ENCODE assay signal across 14 cellular contexts in the genomic region with DNA sequence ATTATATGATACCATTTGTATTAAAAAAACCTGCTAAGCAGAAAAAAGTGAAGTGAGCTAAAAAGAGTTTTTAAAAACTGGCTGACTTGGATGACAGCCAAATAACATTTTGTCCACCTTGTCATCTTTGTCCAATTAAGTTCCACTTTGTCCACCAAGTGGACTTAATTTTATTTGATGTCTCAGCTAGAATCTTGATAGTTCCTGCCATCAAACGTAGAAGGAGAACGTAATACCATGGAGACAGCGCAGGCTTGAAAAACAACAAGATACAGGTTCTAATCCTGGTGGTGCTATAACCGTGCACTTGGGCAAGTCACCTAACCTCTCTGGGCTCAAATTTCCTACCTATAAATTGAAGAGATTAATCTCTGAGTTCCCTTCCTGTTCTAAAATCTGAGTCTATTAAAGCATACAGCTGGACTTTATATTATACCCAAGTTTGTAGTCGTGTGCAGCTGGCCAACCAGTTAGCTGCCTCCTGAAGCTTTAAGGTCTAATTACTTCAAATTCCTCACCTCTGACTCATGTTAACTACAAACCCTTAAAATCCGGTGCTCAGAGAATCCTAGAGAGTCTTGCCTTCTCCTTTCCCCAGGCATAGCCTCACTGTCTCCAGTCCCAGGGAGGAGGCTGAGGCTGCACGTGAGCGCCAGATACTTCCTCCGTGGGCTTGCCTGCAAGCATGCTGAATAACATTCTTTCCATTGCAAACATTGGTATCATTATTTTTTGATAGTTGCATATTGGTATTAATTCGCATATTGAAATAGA. TPM values are rescaled to one million over a fixed set of nuclear protein-coding genes. Genes with fewer than 3 reads are reported as not detected.
DNase-seq lines count a peak whose midpoint lies in the region; ATAC-seq and TF ChIP-seq lines count a peak whose summit lies in the region.
"Had no signal": no experiment of that assay in that cellular context is flagged by ENCODE, and none has a peak within 500 bp of the region (broad histone marks: within the 10 kb centered on the region; RNA-seq: fewer than 3 reads in every experiment).

No MANE protein-coding gene starts in this region.

- no peaks in the 10 kb centered on the region for H3K9me3 ChIP-seq in HUES64 (ENCODE audit: insufficient read depth, low read depth, low read length)
- no peaks in the 10 kb centered on the region for H3K9me3 ChIP-seq in mammary epithelial cell (replicated peaks; ENCODE audit: insufficient read depth, low read length)
- H3K9me3 ChIP-seq: BLaER1, right lobe of liver, upper lobe of left lung had no signal

- H3K4me1 ChIP-seq in HUES64 (ENCODE audit: insufficient read depth, low read length), result peaks cover 6% of the 10 kb centered on the region; the same call in 1 of the 2 replicates
- H3K4me1 ChIP-seq in mammary epithelial cell (ENCODE audit: insufficient read depth, low read length), result peaks cover 11% of the 10 kb centered on the region
- H3K4me1 ChIP-seq: BLaER1, right lobe of liver, upper lobe of left lung had no signal

- H3K27me3 ChIP-seq in HUES64 (ENCODE audit: insufficient read depth, low read length) (no peaks in the 10 kb centered on the region), mammary epithelial cell (ENCODE audit: insufficient read depth, low read length) (no peaks in the 10 kb centered on the region)
- H3K27me3 ChIP-seq: BLaER1, right lobe of liver, upper lobe of left lung had no signal

- no peak overlapping the region for H3K9ac ChIP-seq in HUES64 (ENCODE audit: low read depth, low read length)
- H3K9ac ChIP-seq in mammary epithelial cell (ENCODE audit: insufficient read depth, low read length), result no peak overlapping the region
- H3K9ac ChIP-seq: BLaER1 had no signal

- H3K36me3 ChIP-seq in HUES64 (ENCODE audit: insufficient read depth, low read length) (no peaks in the 10 kb centered on the region), mammary epithelial cell (ENCODE audit: insufficient read depth, low read length) (no peaks in the 10 kb centered on the region)
- H3K36me3 ChIP-seq: BLaER1, right lobe of liver, upper lobe of left lung had no signal

- H2AFZ ChIP-seq in mammary epithelial cell (ENCODE audit: low read depth, low read length), result no peak overlapping the region

- intact Hi-C loops in mammary epithelial cell (cut with micrococcal nuclease) (no loop called here), Right ventricle myocardium superior (cut with DNase I) (no loop called here)

- dilution Hi-C loops in mammary epithelial cell (cut with HindIII; ENCODE audit: low sequenced_read_pairs), result no loop called here

- H3K27ac ChIP-seq in HUES64 (ENCODE audit: low read depth, low read length), result 0 out of 2 replicates have a peak overlapping the region, but pooled peaks have one; percentile 5
- no peak overlapping the region for H3K27ac ChIP-seq in mammary epithelial cell (ENCODE audit: insufficient read depth, low read depth, low read length)
- H3K27ac ChIP-seq: BLaER1, right lobe of liver, upper lobe of left lung had no signal

- no peaks in the 10 kb centered on the region for H3K79me2 ChIP-seq in mammary epithelial cell (ENCODE audit: insufficient read depth, low read length)

- no peaks in the 10 kb centered on the region for H4K20me1 ChIP-seq in mammary epithelial cell (ENCODE audit: insufficient read depth, low read length)
- H4K20me1 ChIP-seq: BLaER1 had no signal

- peak; percentile 66 for DNase-seq in AG20443 (ENCODE audit: low spot score)
- peak; percentile 71 for DNase-seq in mammary epithelial cell
- peak; percentile 86 for DNase-seq in iris pigment epithelial cell (ENCODE audit: low read depth)
- DNase-seq in Right ventricle myocardium superior, result no peak
- DNase-seq in ecto neural progenitor cell (ENCODE audit: low spot score), result no peak
- DNase-seq: activated CD8-positive, alpha-beta T cell treated with anti-CD3 and anti-CD28 coated beads, Interleukin-2, amount 10 ng/mL, durations not matched to agents 7 days and 5 days; activated naive CD8-positive, alpha-beta T cell treated with anti-CD3 and anti-CD28 coated beads for 36 hours; right lobe of liver; upper lobe of left lung had no signal

- peak overlapping the region; percentile 29 for H3K4me2 ChIP-seq in mammary epithelial cell (ENCODE audit: insufficient read depth, low read depth, low read length)
- H3K4me2 ChIP-seq: BLaER1 had no signal

- 60% methylated on average over 9 of the region's 10 CpGs for WGBS in HUES64
- WGBS in mammary epithelial cell (ENCODE audit: low coverage, missing lambda C conversion rate), result 60% methylated on average over 10 of the region's 10 CpGs

- no peak for TF ChIP-seq CTCF in mammary epithelial cell (conservative IDR thresholded peaks at IDR 0.05 in 1 of 2, IDR thresholded peaks at IDR 0.05 in 1 of 2; ENCODE audit: extremely low read depth in 1 of 2, insufficient read depth in 1 of 2, low read depth in 1 of 2, low read length in 2 of 2)

- no TSS peak for BruUV-seq in mammary epithelial cell (replicated peaks; lab: Mats Ljungman, UMichigan)

- ATAC-seq in Right ventricle myocardium superior (ENCODE audit: poor library complexity) (no peak), GM21717 (IDR thresholded peaks at IDR 0.05; ENCODE audit: unreplicated experiment) (no peak), GM21367 (IDR thresholded peaks at IDR 0.05; ENCODE audit: unreplicated experiment) (no peak)
- ATAC-seq: activated CD8-positive, alpha-beta T cell treated with anti-CD3 and anti-CD28 coated beads, Interleukin-2, amount 10 ng/mL, durations not matched to agents 7 days and 5 days; right lobe of liver had no signal

- CTCF ChIA-PET in mammary epithelial cell (lab: Charles Lee; ENCODE audit: low non-redundant PET), result interaction anchor here (0.5 kb wide), 1 partner anchor 192 kb away, joined by 4 read pairs; no protein-coding TSS in a partner anchor

- in situ Hi-C loops in mammary epithelial cell (cut with MboI; ENCODE audit: low sequenced_read_pairs in 2 of 2), result no loop called here

- H3K4me3 ChIP-seq in HUES64 (ENCODE audit: low read length) (no peak overlapping the region), mammary epithelial cell (replicated peaks in 1 of 3; ENCODE audit: insufficient read depth in 1 of 3, low read depth in 2 of 3, low read length in 3 of 3) (no peak overlapping the region)
- H3K4me3 ChIP-seq: BLaER1, right lobe of liver, upper lobe of left lung had no signal

RNA-seq across cellular contexts. Expression of gene TMEM244, which starts 16.8 kb away (rescaled TPM):
- polyA plus RNA-seq in HUES64 (2013, experiment 1 of 2), result not detected
- polyA plus RNA-seq in HUES64 (2013, experiment 2 of 2), result not detected
- not detected for total RNA-seq in mammary epithelial cell
- polyA plus RNA-seq in mammary epithelial cell, result not detected
- polyA minus RNA-seq in mammary epithelial cell, result not detected
- total RNA-seq in Right ventricle myocardium superior, result not detected
- total RNA-seq: activated CD8-positive, alpha-beta T cell treated with anti-CD3 and anti-CD28 coated beads, Interleukin-2, amount 10 ng/mL, durations not matched to agents 7 days and 5 days; activated naive CD8-positive, alpha-beta T cell treated with anti-CD3 and anti-CD28 coated beads for 36 hours; NCI-H460; right lobe of liver; upper lobe of left lung had no signal

Comparison
In these comparisons a context has a peak if more than half of its experiments do, and no peak if none do; other contexts are left out.
1. DNase-seq: peak in AG20443 (single experiment), mammary epithelial cell (single experiment) and iris pigment epithelial cell (single experiment); none in Right ventricle myocardium superior (single experiment) and ecto neural progenitor cell (single experiment).